ENCODE assay signal across 8 cellular contexts in the genomic region with DNA sequence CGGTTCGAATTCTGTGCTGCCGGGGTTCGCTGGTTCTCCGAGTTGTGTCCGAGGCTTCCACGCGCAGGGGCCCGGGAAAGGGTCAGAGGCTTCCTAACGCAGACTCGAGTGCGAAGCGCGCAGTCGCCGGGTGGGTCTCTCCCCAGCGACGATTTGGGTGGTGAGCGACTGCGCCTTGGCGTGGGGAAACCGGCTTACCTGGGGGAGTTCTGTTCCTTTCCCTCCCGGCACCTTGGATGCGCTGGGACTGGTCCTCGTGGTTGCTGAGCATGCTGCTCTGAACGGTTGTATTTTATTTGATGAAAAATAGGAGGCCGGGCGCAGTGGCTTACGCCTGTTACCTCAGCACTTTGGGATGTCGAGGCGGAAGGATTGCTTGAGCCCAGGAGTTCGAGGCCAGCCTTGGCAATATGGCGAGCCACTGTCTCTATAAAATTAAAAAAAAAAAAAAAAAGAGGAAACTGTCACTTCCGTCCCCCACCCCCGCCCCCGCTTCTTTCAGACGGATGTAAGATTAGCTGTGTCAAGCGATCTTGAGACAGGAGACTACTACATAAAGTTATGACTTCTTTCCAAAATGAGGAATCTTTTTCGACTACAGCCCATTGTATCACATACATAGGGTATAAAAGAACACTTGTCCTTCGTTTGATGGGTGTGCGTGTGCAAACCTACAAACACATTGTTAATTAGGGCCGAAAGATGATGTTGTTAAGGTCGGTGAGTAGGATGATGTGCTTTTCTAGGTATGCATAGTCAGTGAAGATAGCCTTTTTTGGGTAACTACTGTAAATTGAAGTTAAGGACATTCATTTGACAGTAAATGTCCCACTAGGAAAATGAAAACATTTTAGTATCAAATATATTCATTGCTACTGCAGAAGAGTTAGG. TPM values are rescaled to one million over a fixed set of nuclear protein-coding genes. Genes with fewer than 3 reads are reported as not detected.
DNase-seq lines count a peak whose midpoint lies in the region; ATAC-seq and TF ChIP-seq lines count a peak whose summit lies in the region.

A gene with protein sequence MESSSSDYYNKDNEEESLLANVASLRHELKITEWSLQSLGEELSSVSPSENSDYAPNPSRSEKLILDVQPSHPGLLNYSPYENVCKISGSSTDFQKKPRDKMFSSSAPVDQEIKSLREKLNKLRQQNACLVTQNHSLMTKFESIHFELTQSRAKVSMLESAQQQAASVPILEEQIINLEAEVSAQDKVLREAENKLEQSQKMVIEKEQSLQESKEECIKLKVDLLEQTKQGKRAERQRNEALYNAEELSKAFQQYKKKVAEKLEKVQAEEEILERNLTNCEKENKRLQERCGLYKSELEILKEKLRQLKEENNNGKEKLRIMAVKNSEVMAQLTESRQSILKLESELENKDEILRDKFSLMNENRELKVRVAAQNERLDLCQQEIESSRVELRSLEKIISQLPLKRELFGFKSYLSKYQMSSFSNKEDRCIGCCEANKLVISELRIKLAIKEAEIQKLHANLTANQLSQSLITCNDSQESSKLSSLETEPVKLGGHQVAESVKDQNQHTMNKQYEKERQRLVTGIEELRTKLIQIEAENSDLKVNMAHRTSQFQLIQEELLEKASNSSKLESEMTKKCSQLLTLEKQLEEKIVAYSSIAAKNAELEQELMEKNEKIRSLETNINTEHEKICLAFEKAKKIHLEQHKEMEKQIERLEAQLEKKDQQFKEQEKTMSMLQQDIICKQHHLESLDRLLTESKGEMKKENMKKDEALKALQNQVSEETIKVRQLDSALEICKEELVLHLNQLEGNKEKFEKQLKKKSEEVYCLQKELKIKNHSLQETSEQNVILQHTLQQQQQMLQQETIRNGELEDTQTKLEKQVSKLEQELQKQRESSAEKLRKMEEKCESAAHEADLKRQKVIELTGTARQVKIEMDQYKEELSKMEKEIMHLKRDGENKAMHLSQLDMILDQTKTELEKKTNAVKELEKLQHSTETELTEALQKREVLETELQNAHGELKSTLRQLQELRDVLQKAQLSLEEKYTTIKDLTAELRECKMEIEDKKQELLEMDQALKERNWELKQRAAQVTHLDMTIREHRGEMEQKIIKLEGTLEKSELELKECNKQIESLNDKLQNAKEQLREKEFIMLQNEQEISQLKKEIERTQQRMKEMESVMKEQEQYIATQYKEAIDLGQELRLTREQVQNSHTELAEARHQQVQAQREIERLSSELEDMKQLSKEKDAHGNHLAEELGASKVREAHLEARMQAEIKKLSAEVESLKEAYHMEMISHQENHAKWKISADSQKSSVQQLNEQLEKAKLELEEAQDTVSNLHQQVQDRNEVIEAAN (N-terminal part only) (plus strand): TSS at position 2 of the 891 bp plus-strand sequence. CDS start 2,638 bp downstream, outside the sequence.

- H4K20me1 ChIP-seq in DND-41 (ENCODE audit: insufficient read depth, low read length) (peaks cover 24% of the 10 kb centered on the region), Karpas-422 (ENCODE audit: insufficient read depth, low read depth, low read length) (no peaks in the 10 kb centered on the region)

- H2BK12ac ChIP-seq in neuronal stem cell (ENCODE audit: low read length), result peak within 1 kb of the TSS; percentile 78

- H3K27ac ChIP-seq in DND-41 (ENCODE audit: low read length), result peak within 1 kb of the TSS; percentile 98
- H3K27ac ChIP-seq in Karpas-422 (ENCODE audit: low read length), result peak within 1 kb of the TSS; percentile 92
- H3K27ac ChIP-seq in WERI-Rb-1, result peak within 1 kb of the TSS; percentile 93
- peak within 1 kb of the TSS; percentile 91 for H3K27ac ChIP-seq in endodermal cell (ENCODE audit: low read depth, low read length)
- H3K27ac ChIP-seq in neuronal stem cell (replicated peaks; ENCODE audit: low read length), result peak within 1 kb of the TSS; percentile 93
- peak within 1 kb of the TSS; percentile 94 to 95 for H3K27ac ChIP-seq in aorta (ENCODE audit: low read depth in 1 of 2, low read length in 2 of 2)

- H3K9me2 ChIP-seq in Karpas-422 (replicated peaks; ENCODE audit: insufficient read depth, low read length), result no peaks in the 10 kb centered on the region

- H3K36me3 Mint-ChIP-seq in endodermal cell (ENCODE audit: low read depth), result peaks cover 4% of the 10 kb centered on the region

- intact Hi-C loops in aorta (cut with DNase I), result loop anchor here (5.0 to 10.0 kb wide), 2 partner anchors 96 to 104 kb away; a partner anchor contains a TSS

- ATAC-seq in DND-41 (ENCODE audit: insufficient read depth, low read depth), result peak; percentile 18
- ATAC-seq in GM21360 (IDR thresholded peaks at IDR 0.05; ENCODE audit: unreplicated experiment), result peak; percentile 2
- no peak for ATAC-seq in aorta (ENCODE audit: low FRiP score)

- H3K4me1 Mint-ChIP-seq in endodermal cell, result peaks cover 13% of the 10 kb centered on the region

- H3K9me3 Mint-ChIP-seq in endodermal cell, result no peaks in the 10 kb centered on the region

- H3K4me3 ChIP-seq in DND-41 (ENCODE audit: low read depth in 1 of 2, low read length in 2 of 2) (peak within 1 kb of the TSS; percentile 45 to 82), Karpas-422 (ENCODE audit: low read length) (peak within 1 kb of the TSS; percentile 92), WERI-Rb-1 (ENCODE audit: low read depth, low read length) (peak within 1 kb of the TSS; percentile 61), endodermal cell (ENCODE audit: low read length) (peak within 1 kb of the TSS; percentile 96), neuronal stem cell (ENCODE audit: low read length in 2 of 2) (peak within 1 kb of the TSS; percentile 84 to 99), aorta (ENCODE audit: low read length in 2 of 2) (peak within 1 kb of the TSS; percentile 65 to 70)

- H2BK15ac ChIP-seq in neuronal stem cell (ENCODE audit: low read length), result peak within 1 kb of the TSS; percentile 2

- peak within 1 kb of the TSS; percentile 81 for H2AFZ ChIP-seq in DND-41 (ENCODE audit: low read depth, low read length)
- H2AFZ ChIP-seq in Karpas-422 (ENCODE audit: low read length), result no peak within 1 kb of the TSS
- H2AFZ ChIP-seq in neuronal stem cell (ENCODE audit: low read length), result peak within 1 kb of the TSS; percentile 93

- H2BK5ac ChIP-seq in neuronal stem cell (ENCODE audit: low read length), result peak within 1 kb of the TSS; percentile 91

- H3K4me2 ChIP-seq in DND-41 (ENCODE audit: insufficient read depth, low read length), result peak within 1 kb of the TSS; percentile 87
- H3K4me2 ChIP-seq in Karpas-422 (ENCODE audit: low read depth, low read length, poor library complexity, severe bottlenecking), result peak within 1 kb of the TSS; percentile 91
- peak within 1 kb of the TSS; percentile 77 for H3K4me2 ChIP-seq in neuronal stem cell (ENCODE audit: insufficient read depth, low read length, poor library complexity, severe bottlenecking)

- no peak for TF ChIP-seq CTCF in DND-41 (IDR thresholded peaks at IDR 0.05; ENCODE audit: borderline replicate concordance, extremely low read depth, low read length, poor library complexity, severe bottlenecking)
- no peak for TF ChIP-seq CTCF in WERI-Rb-1 (IDR thresholded peaks at IDR 0.05; ENCODE audit: low read depth, low read length)
- TF ChIP-seq CTCF in endodermal cell (conservative IDR thresholded peaks at IDR 0.05), result no peak

- H3K23ac ChIP-seq in neuronal stem cell (ENCODE audit: low read depth, low read length, poor library complexity), result peak within 1 kb of the TSS; percentile 46

- H3K14ac ChIP-seq in neuronal stem cell (ENCODE audit: low read length), result peak within 1 kb of the TSS; percentile 98

- no peak within 1 kb of the TSS for H3K4ac ChIP-seq in neuronal stem cell (ENCODE audit: low read length)

- 5 to 13% methylated on average over 16 to 42 of the region's 43 CpGs for WGBS in endodermal cell (ENCODE audit: insufficient coverage in 1 of 2, insufficient read length in 1 of 2), 2 experiments
- WGBS in neuronal stem cell (ENCODE audit: extremely low coverage in 2 of 2, insufficient read length in 2 of 2, insufficient replicate concordance in 1 of 2), 2 donors, result no CpG with 5 or more reads among the region's 43 CpGs
- WGBS in aorta, 2 donors, result 2 to 3% methylated on average over 43 of the region's 43 CpGs

- peak within 1 kb of the TSS; percentile 6 for H4K91ac ChIP-seq in neuronal stem cell (ENCODE audit: low read depth, low read length, poor library complexity)

- H4K8ac ChIP-seq in neuronal stem cell (ENCODE audit: low read depth, low read length), result no peak within 1 kb of the TSS

- H2AK5ac ChIP-seq in neuronal stem cell (ENCODE audit: low read depth, low read length), result no peak within 1 kb of the TSS

- peaks cover 2% of the 10 kb centered on the region for H3K79me1 ChIP-seq in neuronal stem cell (ENCODE audit: low read depth, low read length)

- H3K9ac ChIP-seq in DND-41 (ENCODE audit: low read depth, low read length) (peak within 1 kb of the TSS; percentile 96), Karpas-422 (ENCODE audit: low read length) (peak within 1 kb of the TSS; percentile 97), endodermal cell (ENCODE audit: extremely low read depth, low read length, poor library complexity, severe bottlenecking) (peak within 1 kb of the TSS; percentile 81), neuronal stem cell (ENCODE audit: low read depth, low read length, poor library complexity) (peak within 1 kb of the TSS; percentile 93)

- H3K27ac Mint-ChIP-seq in endodermal cell, result peak within 1 kb of the TSS; percentile 98

- H3K4me3 Mint-ChIP-seq in endodermal cell, result peak within 1 kb of the TSS; percentile 97

- H2BK120ac ChIP-seq in neuronal stem cell (ENCODE audit: low read depth, low read length), result no peak within 1 kb of the TSS

- DNase-seq in DND-41 (peak; percentile 74), Karpas-422 (peak; percentile 89), WERI-Rb-1 (no peak), endodermal cell (no peak), neuronal stem cell (ENCODE audit: low spot score) (no peak), aorta (no peak), HuH-7.5 (ENCODE audit: low spot score) (no peak)

- H3K9me3 ChIP-seq in DND-41 (ENCODE audit: insufficient read depth, low read length, severe bottlenecking) (no peaks in the 10 kb centered on the region), Karpas-422 (ENCODE audit: low read length) (no peaks in the 10 kb centered on the region), WERI-Rb-1 (ENCODE audit: severe bottlenecking) (no peaks in the 10 kb centered on the region), endodermal cell (ENCODE audit: control insufficient read depth, low read length) (no peaks in the 10 kb centered on the region), neuronal stem cell (replicated peaks in 1 of 2; ENCODE audit: control insufficient read depth in 2 of 2, insufficient read depth in 1 of 2, low read depth in 1 of 2, low read length in 2 of 2) (no peaks in the 10 kb centered on the region), aorta (ENCODE audit: control insufficient read depth, low read length) (no peaks in the 10 kb centered on the region)

- H3K27me3 ChIP-seq in DND-41 (ENCODE audit: insufficient read depth, low read length, poor library complexity) (no peaks in the 10 kb centered on the region), Karpas-422 (ENCODE audit: low read length) (no peaks in the 10 kb centered on the region), WERI-Rb-1 (ENCODE audit: insufficient read depth, low read depth, severe bottlenecking) (no peaks in the 10 kb centered on the region), endodermal cell (ENCODE audit: control insufficient read depth, insufficient read depth, low read length, poor library complexity, severe bottlenecking) (no peaks in the 10 kb centered on the region), neuronal stem cell (ENCODE audit: control insufficient read depth in 3 of 3, insufficient read depth in 3 of 3, low read depth in 1 of 3, low read length in 3 of 3) (no peaks in the 10 kb centered on the region), aorta (ENCODE audit: control insufficient read depth in 1 of 2, insufficient read depth in 2 of 2, low read length in 1 of 2) (no peaks in the 10 kb centered on the region)

- H3K27me3 Mint-ChIP-seq in endodermal cell (ENCODE audit: insufficient read depth), result no peaks in the 10 kb centered on the region

- peaks cover 62% of the 10 kb centered on the region for H3K4me1 ChIP-seq in DND-41 (ENCODE audit: insufficient read depth, low read length)
- H3K4me1 ChIP-seq in Karpas-422 (ENCODE audit: low read length), result peaks cover 53% of the 10 kb centered on the region
- H3K4me1 ChIP-seq in endodermal cell (ENCODE audit: control insufficient read depth, insufficient read depth, low read length), result peaks cover 4% of the 10 kb centered on the region
- peaks cover 1 to 3% of the 10 kb centered on the region in 2 donors for H3K4me1 ChIP-seq in neuronal stem cell (ENCODE audit: control insufficient read depth in 2 of 2, insufficient read depth in 1 of 2, low read depth in 1 of 2, low read length in 2 of 2)
- no peaks in the 10 kb centered on the region for H3K4me1 ChIP-seq in aorta (ENCODE audit: control insufficient read depth in 1 of 2, insufficient read depth in 2 of 2, low read length in 2 of 2)

- peak within 1 kb of the TSS; percentile 99 for H3K18ac ChIP-seq in neuronal stem cell (ENCODE audit: low read length)

- H3K79me2 ChIP-seq in DND-41 (ENCODE audit: insufficient read depth, low read length) (peaks cover 90% of the 10 kb centered on the region), Karpas-422 (ENCODE audit: low read length) (peaks cover 82% of the 10 kb centered on the region)

- H3K36me3 ChIP-seq in DND-41 (ENCODE audit: insufficient read depth, low read length) (peaks cover 27% of the 10 kb centered on the region), Karpas-422 (ENCODE audit: insufficient read depth, low read length) (peaks cover 6% of the 10 kb centered on the region), WERI-Rb-1 (no peaks in the 10 kb centered on the region; the same call in none of the 2 replicates), endodermal cell (ENCODE audit: control insufficient read depth, insufficient read depth, low read length) (peaks cover 11% of the 10 kb centered on the region), neuronal stem cell (replicated peaks in 1 of 2; ENCODE audit: control insufficient read depth in 2 of 2, insufficient read depth in 2 of 2, low read length in 2 of 2) (peaks cover 0 to 24% of the 10 kb centered on the region in 2 donors), aorta (ENCODE audit: control insufficient read depth in 1 of 2, insufficient read depth in 2 of 2, low read length in 1 of 2) (no peaks in the 10 kb centered on the region)

RNA-seq across cellular contexts. Expression of the gene that starts here (rescaled TPM):
- 19.8 and 29.1 TPM in 2 replicates for total RNA-seq in Karpas-422 (2014; rRNA removed; shearing (Covaris generic); ENCODE audit: low replicate concordance)
- total RNA-seq in endodermal cell (10 to 100 TPM; 13.8 to 23.8 TPM), aorta (1 to 10 TPM; 5.9 to 6.6 TPM)
- polyA plus RNA-seq in endodermal cell (2013, experiment 1 of 2), result 14.9 TPM
- polyA plus RNA-seq in endodermal cell (2013, experiment 2 of 2), result 16.9 TPM
- polyA plus RNA-seq in neuronal stem cell (2013, experiment 1 of 2), result 14.0 TPM
- polyA plus RNA-seq in neuronal stem cell (2013, experiment 2 of 2), result 14.5 TPM
- polyA plus RNA-seq in aorta, result 1 to 10 TPM; 1.2 to 2.9 TPM

Comparison
In these comparisons a context has a peak if more than half of its experiments do, and no peak if none do; other contexts are left out.
1. DNase-seq: peak in DND-41 (single experiment) and Karpas-422 (single experiment); none in WERI-Rb-1 (single experiment), endodermal cell (single experiment), neuronal stem cell (single experiment), aorta (0 of 2) and HuH-7.5 (single experiment).
2. Peak in every context shown above with its lines, with median percentiles within 50 percentile points of each other: H3K27ac ChIP-seq, H3K4me2 ChIP-seq, H3K4me3 ChIP-seq and H3K9ac ChIP-seq.